Comparison of ENCODE assay signal across 21 cellular contexts in genomic region chr1:230142608-230143209, GRCh38.
DNase-seq lines count a peak whose midpoint lies in the region; ATAC-seq and TF ChIP-seq lines count a peak whose summit lies in the region.
"Had no signal": no experiment of that assay in that cellular context is flagged by ENCODE, and none has a peak within 500 bp of the region (broad histone marks: within the 10 kb centered on the region; RNA-seq: fewer than 3 reads in every experiment).

No MANE protein-coding gene starts in this region.

- no peak overlapping the region for H3K23ac ChIP-seq in IMR-90 (ENCODE audit: low read depth, low read length)

- 0 out of 2 replicates have a peak overlapping the region, but pooled peaks have one; percentile 13 for H3K4ac ChIP-seq in IMR-90 (ENCODE audit: low read depth, low read length)

- POLR2A ChIA-PET in IMR-90 (lab: Charles Lee; ENCODE audit: unreplicated experiment), result no interaction called here

- H4K20me1 ChIP-seq in BLaER1 treated with 17β-estradiol and CSF1 and Interleukin-3, amounts not matched to agents 10 nM and 100 nM, result peaks cover 8 to 100% (median 94%) of the 10 kb centered on the region in 11 experiments; a peak in 21 of 22 replicates
- peaks cover 70% of the 10 kb centered on the region for H4K20me1 ChIP-seq in IMR-90 (ENCODE audit: insufficient read depth, low read length)

- ATAC-seq in IMR-90 (ENCODE audit: low read depth), result no peak
- no peak for ATAC-seq in naive B cell (ENCODE audit: low read depth in 2 of 2)
- no peak for ATAC-seq in SK-N-SH treated with all-trans-retinoic acid at 6 μM for 48 hours
- ATAC-seq in HG03175 (IDR thresholded peaks at IDR 0.05; ENCODE audit: unreplicated experiment), result no peak
- ATAC-seq: natural killer cell, T-helper 17 cell had no signal

- H3K36me3 Mint-ChIP-seq in brain (no peaks in the 10 kb centered on the region), naive B cell (no peaks in the 10 kb centered on the region)
- H3K36me3 Mint-ChIP-seq: natural killer cell had no signal

- CTCF ChIA-PET in IMR-90 (lab: Yijun Ruan, JAX), result no interaction called here

- H4K91ac ChIP-seq in IMR-90 (ENCODE audit: insufficient read depth, low read depth, low read length), result no peak overlapping the region; the same call in 1 of the 2 replicates

- no peak overlapping the region for H2AK5ac ChIP-seq in IMR-90 (ENCODE audit: low read depth, low read length)

- H3K9me3 Mint-ChIP-seq in brain, result no peaks in the 10 kb centered on the region
- no peaks in the 10 kb centered on the region for H3K9me3 Mint-ChIP-seq in naive B cell
- H3K9me3 Mint-ChIP-seq: HFFc6, natural killer cell had no signal

- peak overlapping the region in 1 of 5 experiments; percentile 30 for H3K4me3 Mint-ChIP-seq in brain
- no peak overlapping the region for H3K4me3 Mint-ChIP-seq in naive B cell
- H3K4me3 Mint-ChIP-seq: HFFc6, natural killer cell, T-helper 17 cell had no signal

- no peak overlapping the region for H2AFZ ChIP-seq in IMR-90 (replicated peaks; ENCODE audit: low read length, poor library complexity)

- H3K27me3 ChIP-seq in BLaER1 treated with 17β-estradiol and CSF1 and Interleukin-3, amounts not matched to agents 10 nM and 100 nM, result no peaks in the 10 kb centered on the region
- H3K27me3 ChIP-seq in IMR-90 (ENCODE audit: control insufficient read depth, insufficient read depth, low read length), result no peaks in the 10 kb centered on the region

- H3K4me3 ChIP-seq in BLaER1 treated with 17β-estradiol and CSF1 and Interleukin-3, amounts not matched to agents 10 nM and 100 nM, result no peak overlapping the region
- H3K4me3 ChIP-seq in IMR-90 (ENCODE audit: insufficient read depth, low read depth, low read length), result no peak overlapping the region
- H3K4me3 ChIP-seq: coronary artery, lung, thoracic aorta had no signal

- no peak for TF ChIP-seq POLR2A in IMR-90 (IDR thresholded peaks at IDR 0.05; ENCODE audit: low read depth, low read length)

- no peak overlapping the region for H4K5ac ChIP-seq in IMR-90 (ENCODE audit: low read depth, low read length)

- H2BK15ac ChIP-seq in IMR-90 (ENCODE audit: low read depth, low read length), result no peak overlapping the region

- DNase-seq in IMR-90, result no peak
- DNase-seq in naive B cell, result no peak
- DNase-seq in activated effector memory CD4-positive, alpha-beta T cell treated with anti-CD3 and anti-CD28 coated beads, Interleukin-2, amount 50 U/mL, for 16 hours, result no peak
- DNase-seq in NK-92 (lab: John Stamatoyannopoulos, UW; ENCODE audit: unreplicated experiment), result no peak
- DNase-seq: activated CD4-positive, alpha-beta T cell treated with anti-CD3 and anti-CD28 coated beads, Interleukin-2, amount 50 U/mL, for 4 hours; activated naive CD4-positive, alpha-beta T cell; activated T-cell treated with anti-CD3 and anti-CD28 coated beads for 4 hours; aorta; HFFc6; islet precursor cell; natural killer cell; stimulated activated CD8-positive, alpha-beta memory T cell treated with anti-CD3 and anti-CD28 coated beads, Interleukin-4, amount 100 ng/mL, for 48 hours; T-helper 17 cell had no signal

- in situ Hi-C loops in IMR-90 (cut with MboI; ENCODE audit: low sequenced_read_pairs), result no loop called here

- dilution Hi-C loops in IMR-90 (cut with HindIII; ENCODE audit: low sequenced_read_pairs, unreplicated experiment), result no loop called here

- peaks cover 85 to 100% (median 100%) of the 10 kb centered on the region in 10 experiments for H3K4me1 ChIP-seq in BLaER1 treated with 17β-estradiol and CSF1 and Interleukin-3, amounts not matched to agents 10 nM and 100 nM
- H3K4me1 ChIP-seq in IMR-90 (ENCODE audit: control insufficient read depth, insufficient read depth, low read length), result peaks cover 16% of the 10 kb centered on the region

- H3K9ac ChIP-seq in BLaER1 treated with 17β-estradiol and CSF1 and Interleukin-3, amounts not matched to agents 10 nM and 100 nM, result peak overlapping the region in 4 of 11 experiments; percentile 20 to 44 (median 30); a peak in 4 of 22 replicates
- H3K9ac ChIP-seq in IMR-90 (ENCODE audit: low read depth, low read length), result no peak overlapping the region

- TF ChIP-seq RAD21 in IMR-90 (IDR thresholded peaks at IDR 0.05; ENCODE audit: low read length), result no peak

- no peak overlapping the region for H3K56ac ChIP-seq in IMR-90 (ENCODE audit: extremely low read depth, insufficient read depth, low read length)

- no peak overlapping the region for H2BK20ac ChIP-seq in IMR-90 (ENCODE audit: low read depth, low read length)

- peaks cover 44% of the 10 kb centered on the region for H3K9me1 ChIP-seq in IMR-90 (ENCODE audit: insufficient read depth, low read length)

- no peak overlapping the region for H4K8ac ChIP-seq in IMR-90 (ENCODE audit: low read depth in 2 of 2, low read length in 2 of 2)

- no peak overlapping the region for H3K14ac ChIP-seq in IMR-90 (replicated peaks; ENCODE audit: low read depth, low read length)

- no peak overlapping the region for H2BK5ac ChIP-seq in IMR-90 (ENCODE audit: low read depth, low read length, poor library complexity, severe bottlenecking)

- no peak overlapping the region for H2BK120ac ChIP-seq in IMR-90 (ENCODE audit: low read depth, low read length)

- H3K27me3 Mint-ChIP-seq in brain (no peaks in the 10 kb centered on the region), naive B cell (no peaks in the 10 kb centered on the region)
- H3K27me3 Mint-ChIP-seq: T-helper 17 cell had no signal

- H3K9me3 ChIP-seq in BLaER1 treated with 17β-estradiol and CSF1 and Interleukin-3, amounts not matched to agents 10 nM and 100 nM (replicated peaks in 1 of 11), result no peaks in the 10 kb centered on the region
- no peaks in the 10 kb centered on the region for H3K9me3 ChIP-seq in IMR-90 (ENCODE audit: control insufficient read depth, insufficient read depth, low read length)
- H3K9me3 ChIP-seq: thoracic aorta had no signal

- WGBS in IMR-90 (ENCODE audit: extremely low coverage in 2 of 2, insufficient read length in 1 of 2), 2 experiments, result 58% methylated on average over 2 of the region's 5 CpGs; no CpG with 5 or more reads in 1 of the 2 experiments

- peaks cover 0 to 50% (median 6%) of the 10 kb centered on the region in 11 experiments; a peak in 12 of 22 replicates for H3K36me3 ChIP-seq in BLaER1 treated with 17β-estradiol and CSF1 and Interleukin-3, amounts not matched to agents 10 nM and 100 nM
- no peaks in the 10 kb centered on the region for H3K36me3 ChIP-seq in IMR-90 (ENCODE audit: control insufficient read depth, insufficient read depth, low read length)
- H3K36me3 ChIP-seq: thoracic aorta had no signal

- no TSS peak for BruUV-seq in IMR-90 (replicated peaks; lab: Mats Ljungman, UMichigan)

- H3K4me1 Mint-ChIP-seq in brain (peaks cover 100% of the 10 kb centered on the region), naive B cell (peaks cover 41 to 59% (median 59%) of the 10 kb centered on the region in 3 donors)

- H2AK9ac ChIP-seq in IMR-90 (replicated peaks; ENCODE audit: low read depth, low read length, poor library complexity), result no peak overlapping the region

- peaks cover 57 to 92% of the 10 kb centered on the region in 2 experiments for H3K79me1 ChIP-seq in IMR-90 (ENCODE audit: low read depth in 1 of 2, low read length in 2 of 2)

- TF ChIP-seq CTCF in IMR-90 (conservative IDR thresholded peaks at IDR 0.05; ENCODE audit: low read depth, low read length) (no peak), brain (conservative IDR thresholded peaks at IDR 0.05) (no peak)

- no peak overlapping the region for H3K18ac ChIP-seq in IMR-90 (ENCODE audit: low read depth, low read length)

- intact Hi-C loops in IMR-90 (cut with micrococcal nuclease), result no loop called here

- H3K27ac Mint-ChIP-seq in brain, result peak overlapping the region; percentile 42 to 89 (median 73)
- H3K27ac Mint-ChIP-seq in naive B cell, result peak overlapping the region in 4 of 6 donors; percentile 27 to 82 (median 66)
- H3K27ac Mint-ChIP-seq: HFFc6, natural killer cell, T-helper 17 cell had no signal

- peak overlapping the region; percentile 87 to 95 (median 91) for H3K4me2 ChIP-seq in BLaER1 treated with 17β-estradiol and CSF1 and Interleukin-3, amounts not matched to agents 10 nM and 100 nM
- H3K4me2 ChIP-seq in IMR-90 (ENCODE audit: low read depth, low read length), result no peak overlapping the region

- H3K27ac ChIP-seq in BLaER1 treated with 17β-estradiol and CSF1 and Interleukin-3, amounts not matched to agents 10 nM and 100 nM, result peak overlapping the region in 3 of 11 experiments; percentile 0 to 35 (median 17); a peak in 4 of 22 replicates
- H3K27ac ChIP-seq in IMR-90 (ENCODE audit: insufficient read depth, low read length), result no peak overlapping the region
- H3K27ac ChIP-seq: coronary artery, thoracic aorta, VCaP had no signal

TF ChIP-seq in IMR-90, 13 proteins besides CTCF, POLR2A, EP300 and RAD21:
- TF ChIP-seq MAZ (IDR thresholded peaks at IDR 0.05; ENCODE audit: borderline replicate concordance, low read depth, low read length) (no peak), MAFK (IDR thresholded peaks at IDR 0.05; ENCODE audit: low read depth, low read length) (no peak), FOS (IDR thresholded peaks at IDR 0.05; ENCODE audit: low read depth, low read length) (no peak), SMC3 (IDR thresholded peaks at IDR 0.05; ENCODE audit: low read depth, low read length) (no peak), MXI1 (IDR thresholded peaks at IDR 0.05; ENCODE audit: borderline replicate concordance, low read depth, low read length) (no peak)

TF ChIP-seq in SK-N-SH treated with all-trans-retinoic acid at 6 μM for 48 hours, 23 proteins besides CTCF, POLR2A, EP300 and RAD21 (continues in another document):
- TF ChIP-seq ZNF565 (CRISPR knock-in tag; conservative IDR thresholded peaks at IDR 0.05; ENCODE audit: low read depth), result no peak
- no peak for TF ChIP-seq RARB (CRISPR knock-in tag; IDR thresholded peaks at IDR 0.05)
- TF ChIP-seq ARNTL (CRISPR knock-in tag; IDR thresholded peaks at IDR 0.05; ENCODE audit: borderline replicate concordance, low read depth), result no peak
- TF ChIP-seq CREB5 (CRISPR knock-in tag; IDR thresholded peaks at IDR 0.05; ENCODE audit: low read depth), result no peak
- no peak for TF ChIP-seq BACH2 (CRISPR knock-in tag; IDR thresholded peaks at IDR 0.05; ENCODE audit: borderline replicate concordance)
- no peak for TF ChIP-seq OSR1 (CRISPR knock-in tag; IDR thresholded peaks at IDR 0.05)
